In genomic region chr15:60614862-60615771, GRCh38 we compare ENCODE assay signal across 18 cellular contexts.
DNase-seq lines count a peak whose midpoint lies in the region; ATAC-seq and TF ChIP-seq lines count a peak whose summit lies in the region.
"Had no signal": no experiment of that assay in that cellular context is flagged by ENCODE, and none has a peak within 500 bp of the region (broad histone marks: within the 10 kb centered on the region; RNA-seq: fewer than 3 reads in every experiment).

No MANE protein-coding gene starts in this region.

- peak overlapping the region; percentile 45; the same call in 1 of the 2 replicates for H2AFZ ChIP-seq in GM23338
- H2AFZ ChIP-seq: GM23248 had no signal

- H4K20me1 ChIP-seq in GM23338 (replicated peaks; ENCODE audit: insufficient read depth) = no peaks in the 10 kb centered on the region

- DNase-seq in GM23338 (ENCODE audit: low spot score) (peak; percentile 61), NCI-H526 (lab: John Stamatoyannopoulos, UW) (peak; percentile 21 to 49), endothelial cell (ENCODE audit: low spot score) (peak; percentile 16), nephron progenitor cell (no peak), NCI-H69 (lab: John Stamatoyannopoulos, UW) (no peak), NCI-H1930 (lab: John Stamatoyannopoulos, UW) (no peak), HuH-7.5 (ENCODE audit: low spot score) (no peak)
- DNase-seq: activated CD4-positive, alpha-beta T cell treated with anti-CD3 and anti-CD28 coated beads for 36 hours; activated naive CD8-positive, alpha-beta T cell treated with anti-CD3 and anti-CD28 coated beads, Interleukin-2, amount 10 ng/mL, durations not matched to agents 7 days and 5 days; activated T-cell treated with anti-CD3 and anti-CD28 coated beads, Interleukin-2, amount 50 U/mL, for 24 hours; effector memory CD8-positive, alpha-beta T cell; GM23248; KBM-7; midbrain; NCI-H1436 treated with DMSO at 0.1 percent for 48 hours; stimulated activated naive B cell treated with anti-CD40 and anti-IgM and Interleukin-4, amounts not matched to agents 10 μg/mL and 1 μg/mL and 100 μg/mL, for 72 hours had no signal

- TF ChIP-seq CTCF in GM23338 (conservative IDR thresholded peaks at IDR 0.05; ENCODE audit: low read depth in 2 of 2) = peak in 1 of 2 experiments; percentile 26; a peak in 2 of 4 replicates
- TF ChIP-seq CTCF in endothelial cell (IDR thresholded peaks at IDR 0.05; ENCODE audit: unreplicated experiment) = no peak
- no peak for TF ChIP-seq CTCF in nephron progenitor cell (IDR thresholded peaks at IDR 0.05)

- no peak overlapping the region for H3K4me3 ChIP-seq in GM23338
- H3K4me3 ChIP-seq: GM23248 had no signal

- ATAC-seq in GM23338 (peak; percentile 90), GM19467 (IDR thresholded peaks at IDR 0.05; ENCODE audit: unreplicated experiment) (no peak)
- ATAC-seq: activated CD4-positive, alpha-beta T cell treated with anti-CD3 and anti-CD28 coated beads for 36 hours; effector memory CD8-positive, alpha-beta T cell; stimulated activated naive B cell treated with anti-CD40 and anti-IgM and Interleukin-4, amounts not matched to agents 10 μg/mL and 1 μg/mL and 100 μg/mL, for 72 hours had no signal

- no peaks in the 10 kb centered on the region for H3K9me2 ChIP-seq in GM23338 (ENCODE audit: insufficient read depth)

- no peak overlapping the region for H3K27ac ChIP-seq in GM23338 (ENCODE audit: low read depth)
- H3K27ac ChIP-seq: GM23248 had no signal

- H3K27me3 ChIP-seq in GM23338 (ENCODE audit: insufficient read depth) = no peaks in the 10 kb centered on the region

- peaks cover 35% of the 10 kb centered on the region for H3K4me1 Mint-ChIP-seq in GM23338
- peaks cover 35% of the 10 kb centered on the region for H3K4me1 Mint-ChIP-seq in endothelial cell (ENCODE audit: unreplicated experiment)
- H3K4me1 Mint-ChIP-seq in nephron progenitor cell = peaks cover 54% of the 10 kb centered on the region
- H3K4me1 Mint-ChIP-seq: stimulated activated naive B cell treated with anti-CD40 and anti-IgM and Interleukin-4, amounts not matched to agents 10 μg/mL and 1 μg/mL and 100 μg/mL, for 72 hours had no signal

- no peaks in the 10 kb centered on the region for H3K36me3 Mint-ChIP-seq in GM23338 (ENCODE audit: low read depth)
- no peaks in the 10 kb centered on the region for H3K36me3 Mint-ChIP-seq in endothelial cell (ENCODE audit: low read depth, unreplicated experiment)
- no peaks in the 10 kb centered on the region for H3K36me3 Mint-ChIP-seq in nephron progenitor cell (ENCODE audit: low read depth)
- H3K36me3 Mint-ChIP-seq: activated naive CD8-positive, alpha-beta T cell treated with anti-CD3 and anti-CD28 coated beads, Interleukin-2, amount 10 ng/mL, durations not matched to agents 7 days and 5 days; stimulated activated naive B cell treated with anti-CD40 and anti-IgM and Interleukin-4, amounts not matched to agents 10 μg/mL and 1 μg/mL and 100 μg/mL, for 72 hours had no signal

- no peaks in the 10 kb centered on the region for H3K36me3 ChIP-seq in GM23338 (ENCODE audit: insufficient read depth)

- H3K9me3 Mint-ChIP-seq in GM23338 (no peaks in the 10 kb centered on the region), endothelial cell (ENCODE audit: unreplicated experiment) (no peaks in the 10 kb centered on the region), nephron progenitor cell (no peaks in the 10 kb centered on the region)
- H3K9me3 Mint-ChIP-seq: activated naive CD8-positive, alpha-beta T cell treated with anti-CD3 and anti-CD28 coated beads, Interleukin-2, amount 10 ng/mL, durations not matched to agents 7 days and 5 days; activated T-cell treated with anti-CD3 and anti-CD28 coated beads, Interleukin-2, amount 50 U/mL, for 24 hours; effector memory CD8-positive, alpha-beta T cell; stimulated activated naive B cell treated with anti-CD40 and anti-IgM and Interleukin-4, amounts not matched to agents 10 μg/mL and 1 μg/mL and 100 μg/mL, for 72 hours; T-helper 1 cell treated with Interleukin-12 subunit alpha and Interleukin-12 subunit beta and Interleukin-4 antibody, amounts not matched to agents 30 μg/mL and 1 μg/mL, for 36 hours had no signal

- peaks cover 10% of the 10 kb centered on the region for H3K4me1 ChIP-seq in GM23338 (ENCODE audit: insufficient read depth)

- no peak overlapping the region for H3K4me2 ChIP-seq in GM23338

- H3K4me3 Mint-ChIP-seq in GM23338 = no peak overlapping the region
- no peak overlapping the region for H3K4me3 Mint-ChIP-seq in endothelial cell (ENCODE audit: unreplicated experiment)
- peak overlapping the region; percentile 30 for H3K4me3 Mint-ChIP-seq in nephron progenitor cell
- H3K4me3 Mint-ChIP-seq: activated CD4-positive, alpha-beta T cell treated with anti-CD3 and anti-CD28 coated beads for 36 hours; activated naive CD8-positive, alpha-beta T cell treated with anti-CD3 and anti-CD28 coated beads, Interleukin-2, amount 10 ng/mL, durations not matched to agents 7 days and 5 days; activated T-cell treated with anti-CD3 and anti-CD28 coated beads, Interleukin-2, amount 50 U/mL, for 24 hours; effector memory CD8-positive, alpha-beta T cell; stimulated activated naive B cell treated with anti-CD40 and anti-IgM and Interleukin-4, amounts not matched to agents 10 μg/mL and 1 μg/mL and 100 μg/mL, for 72 hours; T-helper 1 cell treated with Interleukin-12 subunit alpha and Interleukin-12 subunit beta and Interleukin-4 antibody, amounts not matched to agents 30 μg/mL and 1 μg/mL, for 36 hours had no signal

- H3K27me3 Mint-ChIP-seq in GM23338 (ENCODE audit: insufficient read depth, low read depth, poor library complexity) (peaks cover 2% of the 10 kb centered on the region), endothelial cell (ENCODE audit: unreplicated experiment) (no peaks in the 10 kb centered on the region), nephron progenitor cell (ENCODE audit: low read depth, poor library complexity) (peaks cover 16% of the 10 kb centered on the region)
- H3K27me3 Mint-ChIP-seq: activated T-cell treated with anti-CD3 and anti-CD28 coated beads, Interleukin-2, amount 50 U/mL, for 24 hours had no signal

- H3K27ac Mint-ChIP-seq in GM23338 (no peak overlapping the region; the same call in 1 of the 2 replicates), endothelial cell (ENCODE audit: unreplicated experiment) (no peak overlapping the region), nephron progenitor cell (peak overlapping the region; percentile 74)
- H3K27ac Mint-ChIP-seq: activated CD4-positive, alpha-beta T cell treated with anti-CD3 and anti-CD28 coated beads for 36 hours; activated naive CD8-positive, alpha-beta T cell treated with anti-CD3 and anti-CD28 coated beads, Interleukin-2, amount 10 ng/mL, durations not matched to agents 7 days and 5 days; activated T-cell treated with anti-CD3 and anti-CD28 coated beads, Interleukin-2, amount 50 U/mL, for 24 hours; effector memory CD8-positive, alpha-beta T cell; stimulated activated naive B cell treated with anti-CD40 and anti-IgM and Interleukin-4, amounts not matched to agents 10 μg/mL and 1 μg/mL and 100 μg/mL, for 72 hours; T-helper 1 cell treated with Interleukin-12 subunit alpha and Interleukin-12 subunit beta and Interleukin-4 antibody, amounts not matched to agents 30 μg/mL and 1 μg/mL, for 36 hours had no signal

- H3K79me2 ChIP-seq in GM23338 (replicated peaks; ENCODE audit: insufficient read depth) = no peaks in the 10 kb centered on the region

- no peaks in the 10 kb centered on the region for H3F3A ChIP-seq in GM23338 (replicated peaks; ENCODE audit: low read depth)

TF ChIP-seq in GM23338, 12 proteins besides CTCF, POLR2A, EP300 and RAD21:
- TF ChIP-seq CREB1 (CRISPR knock-in tag; IDR thresholded peaks at IDR 0.05; ENCODE audit: low read depth) = no peak

Comparison
In these comparisons a context has a peak if more than half of its experiments do, and no peak if none do; other contexts are left out.
1. DNase-seq: peak in GM23338 (single experiment), NCI-H526 (2 of 2) and endothelial cell (single experiment); none in nephron progenitor cell (single experiment), NCI-H69 (single experiment), NCI-H1930 (0 of 2) and HuH-7.5 (single experiment).